18 cellular contexts compared by ENCODE assay signal in the genomic region with DNA sequence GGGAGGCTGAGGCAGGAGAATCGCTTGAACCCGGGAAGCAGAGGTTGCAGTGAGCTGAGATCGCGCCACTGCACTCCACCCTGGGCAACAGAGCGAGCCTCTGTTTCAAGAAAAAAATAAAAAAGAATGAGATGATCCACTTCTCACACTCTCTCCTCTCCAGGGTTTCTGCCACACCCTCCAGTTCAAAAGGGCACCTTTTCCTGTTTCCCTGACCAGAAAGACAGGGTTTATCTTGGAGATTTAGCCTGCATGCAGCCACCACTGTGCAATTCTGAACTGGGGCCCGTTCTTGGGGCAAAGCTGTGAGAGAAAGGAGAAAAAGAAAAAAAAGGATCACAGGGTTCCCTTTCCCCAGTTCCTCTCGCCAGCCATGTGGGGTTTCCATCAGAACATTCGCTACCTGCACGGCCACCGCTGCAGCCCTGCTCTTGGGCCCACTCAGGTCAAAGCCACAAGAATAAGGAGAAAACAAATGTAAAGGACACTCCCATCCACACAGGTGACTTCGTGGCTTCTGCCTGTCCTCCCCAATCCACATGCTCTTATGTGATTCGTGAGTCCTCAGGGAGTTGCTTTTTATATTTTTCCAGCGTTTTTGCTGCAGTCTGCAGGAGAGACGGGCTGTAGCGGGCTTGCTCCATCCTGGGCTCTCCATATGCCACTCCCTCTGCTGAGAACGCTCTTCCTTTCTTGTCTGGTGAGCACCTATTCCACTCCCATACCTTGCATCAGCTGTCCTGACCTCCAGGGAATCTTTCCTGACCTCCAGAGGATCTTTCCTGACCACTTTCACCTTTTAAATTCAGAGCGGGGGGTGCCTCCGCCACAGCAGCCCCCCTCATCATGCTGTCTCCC. TPM values are rescaled to one million over a fixed set of nuclear protein-coding genes. Genes with fewer than 3 reads are reported as not detected.
"Had no signal": no experiment of that assay in that cellular context is flagged by ENCODE, and none has a peak within 500 bp of the region (broad histone marks: within the 10 kb centered on the region; RNA-seq: fewer than 3 reads in every experiment).

No MANE protein-coding gene starts in this region.

- H3K27ac Mint-ChIP-seq: activated naive CD8-positive, alpha-beta T cell; activated T-cell treated with anti-CD3 and anti-CD28 coated beads, Interleukin-2, amount 50 U/mL, for 24 hours; progenitor cell of endocrine pancreas; stimulated activated naive CD8-positive, alpha-beta T cell treated with anti-CD3 and anti-CD28 coated beads, Interleukin-15, Interleukin-2, amounts not matched to agents 100 ng/mL and 50 ng/mL, for 24 hours; T-helper 1 cell treated with Interleukin-12 subunit alpha and Interleukin-12 subunit beta and Interleukin-4 antibody, amounts not matched to agents 30 μg/mL and 1 μg/mL, for 36 hours had no signal

- H3K4me3 Mint-ChIP-seq: activated naive CD8-positive, alpha-beta T cell; activated T-cell treated with anti-CD3 and anti-CD28 coated beads, Interleukin-2, amount 50 U/mL, for 24 hours; brain; naive thymus-derived CD8-positive, alpha-beta T cell; stimulated activated naive CD8-positive, alpha-beta T cell treated with anti-CD3 and anti-CD28 coated beads, Interleukin-15, Interleukin-2, amounts not matched to agents 100 ng/mL and 50 ng/mL, for 24 hours; T-helper 1 cell treated with Interleukin-12 subunit alpha and Interleukin-12 subunit beta and Interleukin-4 antibody, amounts not matched to agents 30 μg/mL and 1 μg/mL, for 36 hours had no signal

- H3K36me3 ChIP-seq: esophagus muscularis mucosa, sigmoid colon had no signal

- H3K36me3 Mint-ChIP-seq: activated naive CD8-positive, alpha-beta T cell; naive thymus-derived CD8-positive, alpha-beta T cell had no signal

- H3K27me3 ChIP-seq: sigmoid colon, testis had no signal

- DNase-seq: activated CD4-positive, alpha-beta T cell treated with anti-CD3 and anti-CD28 coated beads, Interleukin-2, amount 50 U/mL, for 4 hours; activated effector memory CD4-positive, alpha-beta T cell treated with Interleukin-2 at 50 U/mL for 16 hours; activated T-cell treated with anti-CD3 and anti-CD28 coated beads, Interleukin-2, amount 50 U/mL, for 24 hours; amygdala; cerebellar nuclear complex; dorsolateral prefrontal cortex; naive thymus-derived CD8-positive, alpha-beta T cell; nucleus accumbens; sigmoid colon; stimulated activated CD4-positive, alpha-beta T cell treated with anti-CD3 and anti-CD28 coated beads, Interleukin-2, amount 100 ng/mL, for 48 hours; testis had no signal

- H3K9me3 Mint-ChIP-seq: activated T-cell treated with anti-CD3 and anti-CD28 coated beads, Interleukin-2, amount 50 U/mL, for 24 hours; naive thymus-derived CD8-positive, alpha-beta T cell; stimulated activated naive CD8-positive, alpha-beta T cell treated with anti-CD3 and anti-CD28 coated beads, Interleukin-15, Interleukin-2, amounts not matched to agents 100 ng/mL and 50 ng/mL, for 24 hours; T-helper 1 cell treated with Interleukin-12 subunit alpha and Interleukin-12 subunit beta and Interleukin-4 antibody, amounts not matched to agents 30 μg/mL and 1 μg/mL, for 36 hours had no signal

- H3K9me3 ChIP-seq: esophagus muscularis mucosa, sigmoid colon, testis had no signal

- ATAC-seq: activated CD4-positive, CD25-positive, alpha-beta regulatory T cell treated with anti-CD3 and anti-CD28 coated beads, Interleukin-2, amount 50 U/mL, for 24 hours; naive thymus-derived CD8-positive, alpha-beta T cell had no signal

- H3K4me3 ChIP-seq: esophagus muscularis mucosa, sigmoid colon, testis had no signal

- H3K4me1 ChIP-seq: esophagus muscularis mucosa, sigmoid colon had no signal

- H3K27me3 Mint-ChIP-seq: brain, progenitor cell of endocrine pancreas had no signal

- H3K27ac ChIP-seq: esophagus muscularis mucosa, sigmoid colon, testis had no signal

RNA-seq across cellular contexts. Expression of a gene that starts 26.4 kb away (rescaled TPM):
- total RNA-seq: naive thymus-derived CD8-positive, alpha-beta T cell had no signal
- polyA plus RNA-seq: naive thymus-derived CD8-positive, alpha-beta T cell had no signal
